Comparison of ENCODE assay signal across 21 cellular contexts in the genomic region with DNA sequence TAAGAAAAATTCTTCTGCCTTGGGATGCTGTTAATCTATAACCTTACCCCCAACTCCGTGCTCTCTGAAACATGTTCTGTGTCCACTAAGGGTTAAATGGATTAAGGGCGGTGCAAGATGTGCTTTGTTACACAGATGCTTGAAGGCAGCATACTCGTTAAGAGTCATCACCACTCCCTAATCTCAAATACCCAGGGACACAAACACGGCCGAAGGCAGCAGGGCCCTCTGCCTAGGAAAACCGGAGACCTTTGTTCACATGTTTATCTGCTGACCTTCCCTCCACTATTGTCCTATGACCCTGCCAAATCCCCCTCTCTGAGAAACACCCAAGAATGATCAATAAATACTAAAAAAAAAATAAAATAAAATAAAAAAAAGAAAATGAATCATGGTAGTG. TPM values are rescaled to one million over a fixed set of nuclear protein-coding genes. Genes with fewer than 3 reads are reported as not detected.
"Had no signal": no experiment of that assay in that cellular context is flagged by ENCODE, and none has a peak within 500 bp of the region (broad histone marks: within the 10 kb centered on the region; RNA-seq: fewer than 3 reads in every experiment).

No MANE protein-coding gene starts in this region.

RNA-seq across cellular contexts. Expression of gene MRLN, which starts 8.5 kb away (rescaled TPM):
- total RNA-seq: naive thymus-derived CD4-positive, alpha-beta T cell; naive thymus-derived CD8-positive, alpha-beta T cell; natural killer cell; natural killer cell treated with Interleukin-12 subunit alpha and Interleukin-12 subunit beta and Interleukin-15 and Interleukin-18, amount 100 ng/mL, for 72 hours; neural crest cell; occipital lobe; omental fat pad; osteoblast; osteocyte; prostate gland; pulmonary artery endothelial cell; renal cortical epithelial cell; right atrium auricular region; right cardiac atrium; right lobe of liver; sciatic nerve; sigmoid colon; smooth muscle cell had no signal
- polyA plus RNA-seq: naive thymus-derived CD4-positive, alpha-beta T cell; naive thymus-derived CD8-positive, alpha-beta T cell; neural cell; ovary; right cardiac atrium; sigmoid colon; small intestine; smooth muscle cell had no signal

RNA-seq across cellular contexts. Expression of gene SLC16A9, which starts 35.1 kb away (rescaled TPM):
- total RNA-seq: naive thymus-derived CD8-positive, alpha-beta T cell; natural killer cell had no signal
- polyA plus RNA-seq: naive thymus-derived CD4-positive, alpha-beta T cell; naive thymus-derived CD8-positive, alpha-beta T cell had no signal
